ENCODE assay signal across 15 cellular contexts in the genomic region with DNA sequence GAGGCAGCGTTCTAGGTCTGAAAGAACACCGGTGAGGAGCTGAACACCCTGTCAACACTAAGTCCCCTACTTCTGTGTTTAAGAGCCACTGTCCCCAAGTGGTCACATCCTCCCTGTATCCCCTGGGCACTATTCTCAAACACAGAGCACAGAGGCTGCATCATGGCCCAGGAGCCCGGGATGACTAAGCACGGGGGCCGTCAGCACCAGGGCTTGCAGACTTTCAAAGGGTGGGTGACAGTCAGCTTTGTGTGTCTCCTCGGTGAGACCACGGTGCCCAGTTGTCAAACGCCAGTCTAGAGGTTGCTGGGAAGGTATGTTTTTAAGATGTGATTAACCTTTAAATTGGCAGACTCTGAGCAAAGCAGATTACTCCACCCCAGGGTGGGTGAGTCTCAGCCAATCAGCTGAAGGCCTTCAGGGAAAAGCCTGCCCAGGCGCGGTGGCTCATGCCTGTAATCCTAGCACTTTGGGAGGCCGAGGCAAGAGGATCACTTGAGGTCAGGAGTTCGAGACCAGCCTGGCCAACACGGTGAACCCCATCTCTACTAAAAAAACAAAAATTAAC. TPM values are rescaled to one million over a fixed set of nuclear protein-coding genes. Genes with fewer than 3 reads are reported as not detected.
DNase-seq lines count a peak whose midpoint lies in the region; ATAC-seq and TF ChIP-seq lines count a peak whose summit lies in the region.
"Had no signal": no experiment of that assay in that cellular context is flagged by ENCODE, and none has a peak within 500 bp of the region (broad histone marks: within the 10 kb centered on the region; RNA-seq: fewer than 3 reads in every experiment).

No MANE protein-coding gene starts in this region.

- ATAC-seq in activated CD8-positive, alpha-beta T cell treated with anti-CD3 and anti-CD28 coated beads for 36 hours: peak; percentile 74
- peak in 3 of 4 donors; percentile 10 to 40 (median 38) for ATAC-seq in psoas muscle

- CTCF ChIA-PET in activated CD8-positive, alpha-beta T cell treated with anti-CD3 and anti-CD28 coated beads for 36 hours (lab: Charles Lee): interaction anchor here (0.7 to 3.4 kb wide), 3 partner anchors 19 to 128 kb away, joined by 3 to 16 read pairs (median 7); no protein-coding TSS in a partner anchor

- H3K27me3 Mint-ChIP-seq in activated CD4-positive, alpha-beta T cell treated with anti-CD3 and anti-CD28 coated beads, Interleukin-2, amount 10 ng/mL, durations not matched to agents 24 days and 14 days: no peaks in the 10 kb centered on the region
- no peaks in the 10 kb centered on the region for H3K27me3 Mint-ChIP-seq in activated CD8-positive, alpha-beta T cell treated with anti-CD3 and anti-CD28 coated beads for 36 hours

- H3K27ac ChIP-seq in psoas muscle (peak overlapping the region; percentile 55), thyroid gland (no peak overlapping the region)

- H3K4me1 ChIP-seq in psoas muscle (peaks cover 10% of the 10 kb centered on the region), thyroid gland (no peaks in the 10 kb centered on the region)

- H3K4me3 ChIP-seq in psoas muscle (no peak overlapping the region), thyroid gland (replicated peaks in 1 of 3) (no peak overlapping the region)

- 69 to 88% (median 75%) methylated on average over 13 of the region's 13 CpGs for WGBS in psoas muscle, 3 donors
- WGBS in thyroid gland, 2 donors: 88 to 90% methylated on average over 5 to 8 of the region's 13 CpGs

- TF ChIP-seq CTCF in GM20000 (IDR thresholded peaks at IDR 0.05; ENCODE audit: extremely low read depth, missing control alignments) (no peak), psoas muscle (IDR thresholded peaks at IDR 0.05) (no peak), thyroid gland (IDR thresholded peaks at IDR 0.05) (no peak)
- TF ChIP-seq CTCF in activated CD8-positive, alpha-beta T cell treated with anti-CD3 and anti-CD28 coated beads for 36 hours (IDR thresholded peaks at IDR 0.05): no peak

- POLR2A ChIA-PET in activated CD8-positive, alpha-beta T cell treated with anti-CD3 and anti-CD28 coated beads for 36 hours (lab: Charles Lee): interaction anchor here (1.2 to 1.4 kb wide), 3 partner anchors 11 to 86 kb away, joined by 3 to 10 read pairs (median 5); no protein-coding TSS in a partner anchor

- no peak for TF ChIP-seq POLR2A in thyroid gland (IDR thresholded peaks at IDR 0.05)

- no peaks in the 10 kb centered on the region for H3K9me3 Mint-ChIP-seq in activated CD4-positive, alpha-beta T cell treated with anti-CD3 and anti-CD28 coated beads, Interleukin-2, amount 10 ng/mL, durations not matched to agents 24 days and 14 days
- no peaks in the 10 kb centered on the region for H3K9me3 Mint-ChIP-seq in activated CD8-positive, alpha-beta T cell treated with anti-CD3 and anti-CD28 coated beads for 36 hours

- intact Hi-C loops in activated CD4-positive, alpha-beta T cell treated with anti-CD3 and anti-CD28 coated beads, Interleukin-2, amount 10 ng/mL, durations not matched to agents 24 days and 14 days (cut with micrococcal nuclease): loop anchor here (10.0 kb wide), 1 partner anchor 111 kb away; a partner anchor contains a TSS
- intact Hi-C loops in activated CD8-positive, alpha-beta T cell treated with anti-CD3 and anti-CD28 coated beads for 36 hours (cut with micrococcal nuclease): loop anchor here (5.0 kb wide), 1 partner anchor 129 kb away; a partner anchor contains a TSS
- intact Hi-C loops in psoas muscle (cut with DNase I): loop anchor here in 1 of 2 donors (5.0 kb wide), 1 partner anchor 109 kb away; a partner anchor contains a TSS
- intact Hi-C loops in thyroid gland (cut with DNase I): no loop called here

- DNase-seq in activated CD4-positive, alpha-beta T cell treated with anti-CD3 and anti-CD28 coated beads for 48 hours: peak; percentile 22
- no peak for DNase-seq in activated CD4-positive, alpha-beta T cell treated with anti-CD3 and anti-CD28 coated beads, Interleukin-2, amount 10 ng/mL, durations not matched to agents 24 days and 14 days
- DNase-seq in GM20000 (ENCODE audit: low spot score) (peak; percentile 46), psoas muscle (no peak), thyroid gland (no peak), NCI-H524 treated with DMSO at 0.1 percent for 48 hours (lab: John Stamatoyannopoulos, UW) (no peak)
- DNase-seq in activated CD8-positive, alpha-beta T cell treated with anti-CD3 and anti-CD28 coated beads for 36 hours: peak; percentile 73
- DNase-seq in stimulated activated naive CD4-positive, alpha-beta T cell (lab: John Stamatoyannopoulos, UW): no peak
- DNase-seq: activated CD8-positive, alpha-beta memory T cell treated with anti-CD3 and anti-CD28 coated beads, Interleukin-2, amount 50 U/mL, for 48 hours; EL; NCI-H1105 treated with DMSO at 0.1 percent for 48 hours; NCI-H774 had no signal

- H3K4me1 Mint-ChIP-seq in activated CD4-positive, alpha-beta T cell treated with anti-CD3 and anti-CD28 coated beads, Interleukin-2, amount 10 ng/mL, durations not matched to agents 24 days and 14 days: peaks cover 24% of the 10 kb centered on the region
- peaks cover 31% of the 10 kb centered on the region for H3K4me1 Mint-ChIP-seq in activated CD8-positive, alpha-beta T cell treated with anti-CD3 and anti-CD28 coated beads for 36 hours (ENCODE audit: low read depth)

- H3K36me3 ChIP-seq in psoas muscle (ENCODE audit: insufficient read depth in 1 of 2, low read depth in 1 of 2) (peaks cover 0 to 77% of the 10 kb centered on the region in 2 donors), thyroid gland (peaks cover 13 to 23% of the 10 kb centered on the region in 2 donors)

- peaks cover 36% of the 10 kb centered on the region for H3K36me3 Mint-ChIP-seq in activated CD4-positive, alpha-beta T cell treated with anti-CD3 and anti-CD28 coated beads, Interleukin-2, amount 10 ng/mL, durations not matched to agents 24 days and 14 days (ENCODE audit: low read depth)
- H3K36me3 Mint-ChIP-seq in activated CD8-positive, alpha-beta T cell treated with anti-CD3 and anti-CD28 coated beads for 36 hours (ENCODE audit: low read depth): peaks cover 27% of the 10 kb centered on the region

- H3K27ac Mint-ChIP-seq in activated CD4-positive, alpha-beta T cell treated with anti-CD3 and anti-CD28 coated beads, Interleukin-2, amount 10 ng/mL, durations not matched to agents 24 days and 14 days: no peak overlapping the region
- H3K27ac Mint-ChIP-seq in activated CD8-positive, alpha-beta T cell treated with anti-CD3 and anti-CD28 coated beads for 36 hours: peak overlapping the region; percentile 73

- H3K27me3 ChIP-seq in psoas muscle (ENCODE audit: insufficient read depth in 3 of 3, low read length in 2 of 3) (no peaks in the 10 kb centered on the region), thyroid gland (no peaks in the 10 kb centered on the region)

- H3K9me3 ChIP-seq in psoas muscle: no peaks in the 10 kb centered on the region
- H3K9me3 ChIP-seq in thyroid gland: no peaks in the 10 kb centered on the region

- H3K4me3 Mint-ChIP-seq in activated CD4-positive, alpha-beta T cell treated with anti-CD3 and anti-CD28 coated beads, Interleukin-2, amount 10 ng/mL, durations not matched to agents 24 days and 14 days: no peak overlapping the region
- H3K4me3 Mint-ChIP-seq in activated CD8-positive, alpha-beta T cell treated with anti-CD3 and anti-CD28 coated beads for 36 hours: no peak overlapping the region

RNA-seq across cellular contexts. Expression of a gene that starts 8.0 kb away (rescaled TPM):
- total RNA-seq in activated CD4-positive, alpha-beta T cell treated with anti-CD3 and anti-CD28 coated beads, Interleukin-2, amount 10 ng/mL, durations not matched to agents 24 days and 14 days: 125 and 135 TPM in 2 replicates
- 100 to 1,000 TPM; 141 to 145 TPM for total RNA-seq in activated CD8-positive, alpha-beta T cell treated with anti-CD3 and anti-CD28 coated beads for 36 hours
- total RNA-seq in psoas muscle (100 to 1,000 TPM; 136 to 192 (median 151) TPM), thyroid gland (10 to 100 TPM; 59.4 to 95.3 (median 81.8) TPM)
- polyA plus RNA-seq in psoas muscle: 100 to 1,000 TPM; 189 to 290 (median 207) TPM

RNA-seq across cellular contexts. Expression of a gene that starts 37.5 kb away (rescaled TPM):
- total RNA-seq in activated CD4-positive, alpha-beta T cell treated with anti-CD3 and anti-CD28 coated beads, Interleukin-2, amount 10 ng/mL, durations not matched to agents 24 days and 14 days: 0.12 TPM in 1 of 2 replicates, not detected in the other
- not detected for total RNA-seq in activated CD8-positive, alpha-beta T cell treated with anti-CD3 and anti-CD28 coated beads for 36 hours
- not detected for total RNA-seq in psoas muscle
- polyA plus RNA-seq in psoas muscle: under 1 TPM in 2 of 3 donors, not detected in 1; 0.04 to 0.22 TPM
- not detected for total RNA-seq in thyroid gland
- total RNA-seq: cerebellum; T-helper 1 cell treated with Interleukin-12 subunit alpha and Interleukin-12 subunit beta and Interleukin-4 antibody, amounts not matched to agents 30 ng/mL and 1 ng/mL, for 36 hours; ureter had no signal

RNA-seq across cellular contexts. Expression of a gene that starts 49.2 kb away (rescaled TPM):
- 35.8 and 39.6 TPM in 2 replicates for total RNA-seq in activated CD4-positive, alpha-beta T cell treated with anti-CD3 and anti-CD28 coated beads, Interleukin-2, amount 10 ng/mL, durations not matched to agents 24 days and 14 days
- 10 to 100 TPM; 46.6 TPM for total RNA-seq in activated CD8-positive, alpha-beta T cell treated with anti-CD3 and anti-CD28 coated beads for 36 hours
- total RNA-seq in psoas muscle: 10 to 100 TPM; 25.7 to 55.9 (median 45.7) TPM
- polyA plus RNA-seq in psoas muscle: 10 to 100 TPM; 18.5 to 20.3 (median 20.0) TPM
- total RNA-seq in thyroid gland: 10 to 100 TPM; 45.3 to 85.3 (median 54.9) TPM

Comparison
In these comparisons a context has a peak if more than half of its experiments do, and no peak if none do; other contexts are left out.
1. DNase-seq: peak in activated CD4-positive, alpha-beta T cell treated with anti-CD3 and anti-CD28 coated beads for 48 hours (single experiment), GM20000 (single experiment) and activated CD8-positive, alpha-beta T cell treated with anti-CD3 and anti-CD28 coated beads for 36 hours (single experiment); none in activated CD4-positive, alpha-beta T cell treated with anti-CD3 and anti-CD28 coated beads, Interleukin-2, amount 10 ng/mL, durations not matched to agents 24 days and 14 days (single experiment), psoas muscle (0 of 2), thyroid gland (0 of 2), NCI-H524 treated with DMSO at 0.1 percent for 48 hours (single experiment) and stimulated activated naive CD4-positive, alpha-beta T cell (0 of 6).